In genomic region chr5:100165309-100165708, GRCh38 we compare ENCODE assay signal across 15 cellular contexts.
DNase-seq lines count a peak whose midpoint lies in the region; ATAC-seq and TF ChIP-seq lines count a peak whose summit lies in the region.
"Had no signal": no experiment of that assay in that cellular context is flagged by ENCODE, and none has a peak within 500 bp of the region (broad histone marks: within the 10 kb centered on the region; RNA-seq: fewer than 3 reads in every experiment).

No MANE protein-coding gene starts in this region.

- peaks cover 33% of the 10 kb centered on the region for H3K9me3 ChIP-seq in mucosa of descending colon
- H3K9me3 ChIP-seq: upper lobe of right lung had no signal

- peak; percentile 97 for ATAC-seq in GM19372 (IDR thresholded peaks at IDR 0.05; ENCODE audit: low read depth, unreplicated experiment)
- peak; percentile 100 for ATAC-seq in HG02678 (IDR thresholded peaks at IDR 0.05; ENCODE audit: unreplicated experiment)
- peak; percentile 100 for ATAC-seq in HG03378 (IDR thresholded peaks at IDR 0.05; ENCODE audit: unreplicated experiment)
- no peak for ATAC-seq in mucosa of descending colon
- ATAC-seq: upper lobe of right lung had no signal

- no peaks in the 10 kb centered on the region for H3K36me3 ChIP-seq in mucosa of descending colon (ENCODE audit: low read depth)
- H3K36me3 ChIP-seq: sigmoid colon, upper lobe of right lung had no signal

- no peak overlapping the region for H3K27ac ChIP-seq in RWPE1
- H3K27ac ChIP-seq: GM23248, sigmoid colon, upper lobe of right lung had no signal

- POLR2A ChIA-PET in RWPE1 (lab: Yijun Ruan, JAX; ENCODE audit: low non-redundant PET): no interaction called here

- H3K4me1 ChIP-seq in mucosa of descending colon (ENCODE audit: low read depth): no peaks in the 10 kb centered on the region
- H3K4me1 ChIP-seq: sigmoid colon, upper lobe of right lung had no signal

- DNase-seq in GM12865 (ENCODE audit: low read depth): peak; percentile 52
- no peak for DNase-seq in mucosa of descending colon
- no peak for DNase-seq in hippocampal formation (lab: John Stamatoyannopoulos, UW)
- DNase-seq in NCI-H2227 treated with DMSO at 0.1 percent for 48 hours (lab: John Stamatoyannopoulos, UW): no peak
- no peak for DNase-seq in RWPE1 (ENCODE audit: low spot score)
- DNase-seq: DMS79, GM23248, immature natural killer cell, KBM-7, NCI-H2171, sigmoid colon, upper lobe of right lung had no signal

- CTCF ChIA-PET in RWPE1 (lab: Yijun Ruan, JAX): interaction anchor here (0.6 kb wide), 1 partner anchor 1124 kb away, joined by 3 read pairs; no protein-coding TSS in a partner anchor

- H3K4me3 ChIP-seq in GM12865 (ENCODE audit: low read depth, low read length) (no peak overlapping the region), mucosa of descending colon (no peak overlapping the region)
- H3K4me3 ChIP-seq: GM23248, sigmoid colon, upper lobe of right lung had no signal

- intact Hi-C loops in mucosa of descending colon (cut with DNase I, micrococcal nuclease): no loop called here

- TF ChIP-seq CTCF in GM12865 (IDR thresholded peaks at IDR 0.05; ENCODE audit: insufficient read depth, low read depth, low read length, missing control alignments): no peak
- TF ChIP-seq CTCF in mucosa of descending colon (IDR thresholded peaks at IDR 0.05): no peak
- TF ChIP-seq CTCF in RWPE1 (conservative IDR thresholded peaks at IDR 0.05; ENCODE audit: low read depth): no peak
